27 cellular contexts compared by ENCODE assay signal in genomic region chr20:33772439-33772838, GRCh38. TPM values are rescaled to one million over a fixed set of nuclear protein-coding genes. Genes with fewer than 3 reads are reported as not detected.
DNase-seq lines count a peak whose midpoint lies in the region; ATAC-seq and TF ChIP-seq lines count a peak whose summit lies in the region.
"Had no signal": no experiment of that assay in that cellular context is flagged by ENCODE, and none has a peak within 500 bp of the region (broad histone marks: within the 10 kb centered on the region; RNA-seq: fewer than 3 reads in every experiment).

No MANE protein-coding gene starts in this region.

- peaks cover 12% of the 10 kb centered on the region; the same call in 1 of the 2 replicates for H3F3A ChIP-seq in SU-DHL-6 (ENCODE audit: insufficient read depth)

- ATAC-seq in CD4-positive, CD25-positive, alpha-beta regulatory T cell (ENCODE audit: low read depth in 2 of 2) = no peak
- ATAC-seq in HG03469 (IDR thresholded peaks at IDR 0.05; ENCODE audit: unreplicated experiment) (no peak), aorta (ENCODE audit: low FRiP score) (no peak)
- ATAC-seq: GM23338, HepG2 had no signal

- H3K27me3 ChIP-seq in CD4-positive, CD25-positive, alpha-beta regulatory T cell (ENCODE audit: control insufficient read depth, insufficient read depth, low read length) = no peaks in the 10 kb centered on the region
- H3K27me3 ChIP-seq in SU-DHL-6 (ENCODE audit: low read length) (no peaks in the 10 kb centered on the region), aorta (ENCODE audit: control insufficient read depth in 1 of 2, insufficient read depth in 2 of 2, low read length in 1 of 2) (no peaks in the 10 kb centered on the region)
- H3K27me3 ChIP-seq: BLaER1 treated with 17β-estradiol and CSF1 and Interleukin-3, amounts not matched to agents 10 nM and 100 nM; MG63 had no signal

- intact Hi-C loops in activated CD4-positive, alpha-beta T cell treated with anti-CD3 and anti-CD28 coated beads, Interleukin-2, amount 10 ng/mL, durations not matched to agents 24 days and 14 days (cut with micrococcal nuclease) = loop anchor here (2.0 to 5.0 kb wide), 2 partner anchors 40 to 85 kb away; partner anchors contain the start of gene E2F1
- intact Hi-C loops in dendritic cell treated with granulocyte-macrophage colony-stimulating factor and Interleukin-4, amounts not matched to agents 40 ng/mL and 50 ng/mL, for 4 days (cut with micrococcal nuclease) = no loop called here
- intact Hi-C loops in CD14-positive monocyte (cut with micrococcal nuclease) = no loop called here
- intact Hi-C loops in aorta (cut with DNase I) = no loop called here

- no peak overlapping the region for H3K4me2 ChIP-seq in SU-DHL-6 (ENCODE audit: low read depth, low read length, poor library complexity, severe bottlenecking)
- H3K4me2 ChIP-seq: BLaER1 treated with 17β-estradiol and CSF1 and Interleukin-3, amounts not matched to agents 10 nM and 100 nM; GM23338; PC-9 had no signal

- DNase-seq in activated CD4-positive, alpha-beta T cell treated with anti-CD3 and anti-CD28 coated beads, Interleukin-2, amount 10 ng/mL, durations not matched to agents 24 days and 14 days = no peak
- DNase-seq in activated CD4-positive, alpha-beta T cell treated with anti-CD3 and anti-CD28 coated beads, Interleukin-2, amount 50 U/mL, for 1 hour = no peak
- no peak for DNase-seq in CD4-positive, CD25-positive, alpha-beta regulatory T cell
- DNase-seq in CD14-positive monocyte (ENCODE audit: low spot score) = no peak
- no peak for DNase-seq in aorta
- DNase-seq: CD8-positive, alpha-beta memory T cell; DMS 273 treated with DMSO at 0.1 percent for 48 hours; DMS79; EL; GDM1; HCEC 1CT; KBM-7; MG63; NCI-H2029; NCI-H446; NCI-H524 treated with DMSO at 0.1 percent for 48 hours; NCI-H774; NK-92 treated with Interleukin-12 subunit alpha and Interleukin-12 subunit beta, amount 100 ng/mL, for 24 hours; PC-9; Right ventricle myocardium superior; SW 1271 had no signal

- TF ChIP-seq CTCF in SU-DHL-6 (IDR thresholded peaks at IDR 0.05; ENCODE audit: insufficient read depth, low read length, poor library complexity, severe bottlenecking) (no peak), CD14-positive monocyte (IDR thresholded peaks at IDR 0.05) (no peak)

- H4K20me1 ChIP-seq in SU-DHL-6 (ENCODE audit: low read depth, low read length) = no peaks in the 10 kb centered on the region
- H4K20me1 ChIP-seq: BLaER1 treated with 17β-estradiol and CSF1 and Interleukin-3, amounts not matched to agents 10 nM and 100 nM had no signal

- H3K27ac Mint-ChIP-seq in activated CD4-positive, alpha-beta T cell treated with anti-CD3 and anti-CD28 coated beads, Interleukin-2, amount 10 ng/mL, durations not matched to agents 24 days and 14 days = peak overlapping the region; percentile 17
- H3K27ac Mint-ChIP-seq in CD4-positive, CD25-positive, alpha-beta regulatory T cell = peak overlapping the region in 2 of 3 donors; percentile 6 to 55
- H3K27ac Mint-ChIP-seq in dendritic cell treated with granulocyte-macrophage colony-stimulating factor and Interleukin-4, amounts not matched to agents 40 ng/mL and 50 ng/mL, for 4 days = peak overlapping the region; percentile 43
- peak overlapping the region in 2 of 7 donors; percentile 34 to 40 for H3K27ac Mint-ChIP-seq in CD14-positive monocyte
- H3K27ac Mint-ChIP-seq: GM23338 had no signal

- no peaks in the 10 kb centered on the region for H3K9me3 Mint-ChIP-seq in activated CD4-positive, alpha-beta T cell treated with anti-CD3 and anti-CD28 coated beads, Interleukin-2, amount 10 ng/mL, durations not matched to agents 24 days and 14 days
- no peaks in the 10 kb centered on the region for H3K9me3 Mint-ChIP-seq in CD4-positive, CD25-positive, alpha-beta regulatory T cell
- no peaks in the 10 kb centered on the region for H3K9me3 Mint-ChIP-seq in dendritic cell treated with granulocyte-macrophage colony-stimulating factor and Interleukin-4, amounts not matched to agents 40 ng/mL and 50 ng/mL, for 4 days
- no peaks in the 10 kb centered on the region for H3K9me3 Mint-ChIP-seq in CD14-positive monocyte
- H3K9me3 Mint-ChIP-seq: CD8-positive, alpha-beta memory T cell; GM23338 had no signal

- whole genome bisulfite sequencing in aorta, 2 donors = 65 to 82% methylated on average over 3 of the region's 3 CpGs

- H3K36me3 Mint-ChIP-seq in activated CD4-positive, alpha-beta T cell treated with anti-CD3 and anti-CD28 coated beads, Interleukin-2, amount 10 ng/mL, durations not matched to agents 24 days and 14 days (ENCODE audit: low read depth) = peaks cover 12% of the 10 kb centered on the region
- peaks cover 32% of the 10 kb centered on the region for H3K36me3 Mint-ChIP-seq in CD4-positive, CD25-positive, alpha-beta regulatory T cell
- peaks cover 44% of the 10 kb centered on the region for H3K36me3 Mint-ChIP-seq in dendritic cell treated with granulocyte-macrophage colony-stimulating factor and Interleukin-4, amounts not matched to agents 40 ng/mL and 50 ng/mL, for 4 days (ENCODE audit: low read depth)
- H3K36me3 Mint-ChIP-seq in CD14-positive monocyte = peaks cover 35 to 50% of the 10 kb centered on the region in 2 donors

- H3K4me3 Mint-ChIP-seq in activated CD4-positive, alpha-beta T cell treated with anti-CD3 and anti-CD28 coated beads, Interleukin-2, amount 10 ng/mL, durations not matched to agents 24 days and 14 days = no peak overlapping the region
- H3K4me3 Mint-ChIP-seq in CD4-positive, CD25-positive, alpha-beta regulatory T cell = no peak overlapping the region
- no peak overlapping the region for H3K4me3 Mint-ChIP-seq in dendritic cell treated with granulocyte-macrophage colony-stimulating factor and Interleukin-4, amounts not matched to agents 40 ng/mL and 50 ng/mL, for 4 days
- H3K4me3 Mint-ChIP-seq in CD14-positive monocyte = no peak overlapping the region
- H3K4me3 Mint-ChIP-seq: CD8-positive, alpha-beta memory T cell; GM23338 had no signal

- no peak overlapping the region for H3K9ac ChIP-seq in SU-DHL-6 (ENCODE audit: low read length)
- H3K9ac ChIP-seq: BLaER1 treated with 17β-estradiol and CSF1 and Interleukin-3, amounts not matched to agents 10 nM and 100 nM had no signal

- no peaks in the 10 kb centered on the region for H3K4me1 ChIP-seq in CD4-positive, CD25-positive, alpha-beta regulatory T cell (ENCODE audit: control insufficient read depth, insufficient read depth, low read length, poor library complexity, severe bottlenecking)
- H3K4me1 ChIP-seq in aorta (ENCODE audit: control insufficient read depth in 1 of 2, insufficient read depth in 2 of 2, low read length in 2 of 2) = no peaks in the 10 kb centered on the region

- H3K79me2 ChIP-seq in SU-DHL-6 (ENCODE audit: insufficient read depth, low read length) = no peaks in the 10 kb centered on the region

- no peak overlapping the region for H3K27ac ChIP-seq in CD4-positive, CD25-positive, alpha-beta regulatory T cell (ENCODE audit: insufficient read depth, low read length, poor library complexity, severe bottlenecking)
- 0 out of 2 replicates have a peak overlapping the region, but pooled peaks have one; percentile 57 for H3K27ac ChIP-seq in SU-DHL-6 (ENCODE audit: low read depth, low read length)
- no peak overlapping the region for H3K27ac ChIP-seq in aorta (ENCODE audit: low read depth in 1 of 2, low read length in 2 of 2)
- H3K27ac ChIP-seq: BLaER1 treated with 17β-estradiol and CSF1 and Interleukin-3, amounts not matched to agents 10 nM and 100 nM; PC-9 had no signal

- H2AFZ ChIP-seq in SU-DHL-6 (ENCODE audit: low read depth, low read length, severe bottlenecking) = no peak overlapping the region
- H2AFZ ChIP-seq: GM23338, PC-9 had no signal

- H3K4me1 Mint-ChIP-seq in activated CD4-positive, alpha-beta T cell treated with anti-CD3 and anti-CD28 coated beads, Interleukin-2, amount 10 ng/mL, durations not matched to agents 24 days and 14 days = peaks cover 9% of the 10 kb centered on the region
- peaks cover 0 to 3% (median 0%) of the 10 kb centered on the region in 4 donors for H3K4me1 Mint-ChIP-seq in CD4-positive, CD25-positive, alpha-beta regulatory T cell
- peaks cover 14% of the 10 kb centered on the region for H3K4me1 Mint-ChIP-seq in dendritic cell treated with granulocyte-macrophage colony-stimulating factor and Interleukin-4, amounts not matched to agents 40 ng/mL and 50 ng/mL, for 4 days (ENCODE audit: low read depth)
- peaks cover 10% of the 10 kb centered on the region for H3K4me1 Mint-ChIP-seq in CD14-positive monocyte

- H3K36me3 ChIP-seq in CD4-positive, CD25-positive, alpha-beta regulatory T cell (ENCODE audit: control insufficient read depth, insufficient read depth, low read length) = peaks cover 6% of the 10 kb centered on the region
- H3K36me3 ChIP-seq in SU-DHL-6 (ENCODE audit: low read length) = no peaks in the 10 kb centered on the region
- peaks cover 0 to 2% of the 10 kb centered on the region in 2 donors for H3K36me3 ChIP-seq in aorta (ENCODE audit: control insufficient read depth in 1 of 2, insufficient read depth in 2 of 2, low read length in 1 of 2)
- H3K36me3 ChIP-seq: MG63 had no signal

- no peaks in the 10 kb centered on the region for H3K9me3 ChIP-seq in CD4-positive, CD25-positive, alpha-beta regulatory T cell (ENCODE audit: control insufficient read depth in 2 of 2, low read length in 2 of 2)
- no peaks in the 10 kb centered on the region for H3K9me3 ChIP-seq in SU-DHL-6 (ENCODE audit: insufficient read depth, low read length)
- no peaks in the 10 kb centered on the region for H3K9me3 ChIP-seq in aorta (ENCODE audit: control insufficient read depth, low read length)
- H3K9me3 ChIP-seq: BLaER1 treated with 17β-estradiol and CSF1 and Interleukin-3, amounts not matched to agents 10 nM and 100 nM; MG63 had no signal

- H3K27me3 Mint-ChIP-seq in activated CD4-positive, alpha-beta T cell treated with anti-CD3 and anti-CD28 coated beads, Interleukin-2, amount 10 ng/mL, durations not matched to agents 24 days and 14 days = no peaks in the 10 kb centered on the region
- no peaks in the 10 kb centered on the region for H3K27me3 Mint-ChIP-seq in CD4-positive, CD25-positive, alpha-beta regulatory T cell
- no peaks in the 10 kb centered on the region for H3K27me3 Mint-ChIP-seq in dendritic cell treated with granulocyte-macrophage colony-stimulating factor and Interleukin-4, amounts not matched to agents 40 ng/mL and 50 ng/mL, for 4 days
- H3K27me3 Mint-ChIP-seq in CD14-positive monocyte (ENCODE audit: low read depth in 3 of 3) = no peaks in the 10 kb centered on the region
- H3K27me3 Mint-ChIP-seq: CD8-positive, alpha-beta memory T cell had no signal

- H3K4me3 ChIP-seq in CD4-positive, CD25-positive, alpha-beta regulatory T cell (ENCODE audit: low read depth, low read length) = no peak overlapping the region
- H3K4me3 ChIP-seq in SU-DHL-6 (ENCODE audit: insufficient read depth, low read length, poor library complexity, severe bottlenecking) = no peak overlapping the region
- H3K4me3 ChIP-seq in aorta (ENCODE audit: low read length in 2 of 2) = no peak overlapping the region
- H3K4me3 ChIP-seq: BLaER1 treated with 17β-estradiol and CSF1 and Interleukin-3, amounts not matched to agents 10 nM and 100 nM; GM23338; MG63; PC-9 had no signal

- H3K9me2 ChIP-seq in SU-DHL-6 (replicated peaks; ENCODE audit: insufficient read depth, low read length) = no peaks in the 10 kb centered on the region

RNA-seq across cellular contexts. Expression of gene CHMP4B, which starts 38.7 kb away (rescaled TPM):
- total RNA-seq in activated CD4-positive, alpha-beta T cell treated with anti-CD3 and anti-CD28 coated beads, Interleukin-2, amount 10 ng/mL, durations not matched to agents 24 days and 14 days = 95.6 and 102 TPM in 2 replicates
- total RNA-seq in CD4-positive, CD25-positive, alpha-beta regulatory T cell = 49.0 TPM
- 1 to 10 TPM; 3.1 to 6.0 (median 4.2) TPM for polyA plus RNA-seq in CD4-positive, CD25-positive, alpha-beta regulatory T cell
- polyA plus RNA-seq in CD14-positive monocyte (10 to 100 TPM in 1 of 2 donors, 1 to 10 TPM in 1; 7.1 to 10.0 TPM), aorta (100 to 1,000 TPM; 149 to 194 TPM)
- 100 to 1,000 TPM in 1 of 2 donors, 10 to 100 TPM in 1; 96.6 to 107 TPM for total RNA-seq in aorta

RNA-seq across cellular contexts. Expression of gene ZNF341, which starts 40.6 kb away (rescaled TPM):
- total RNA-seq in activated CD4-positive, alpha-beta T cell treated with anti-CD3 and anti-CD28 coated beads, Interleukin-2, amount 10 ng/mL, durations not matched to agents 24 days and 14 days = 6.1 and 7.1 TPM in 2 replicates
- 4.6 TPM for total RNA-seq in CD4-positive, CD25-positive, alpha-beta regulatory T cell
- polyA plus RNA-seq in CD4-positive, CD25-positive, alpha-beta regulatory T cell = 1 to 10 TPM in 3 of 4 donors, under 1 TPM in 1; 0.89 to 2.0 (median 1.2) TPM
- polyA plus RNA-seq in CD14-positive monocyte (1 to 10 TPM; 1.1 to 2.3 TPM), aorta (1 to 10 TPM in 1 of 2 donors, under 1 TPM in 1; 0.50 to 4.1 TPM)
- 1 to 10 TPM; 2.1 to 3.1 TPM for total RNA-seq in aorta

RNA-seq across cellular contexts. Expression of gene PXMP4, which starts 52.3 kb away (rescaled TPM):
- 5.4 and 5.5 TPM in 2 replicates for total RNA-seq in activated CD4-positive, alpha-beta T cell treated with anti-CD3 and anti-CD28 coated beads, Interleukin-2, amount 10 ng/mL, durations not matched to agents 24 days and 14 days
- 5.3 TPM for total RNA-seq in CD4-positive, CD25-positive, alpha-beta regulatory T cell
- polyA plus RNA-seq in CD4-positive, CD25-positive, alpha-beta regulatory T cell = 10 to 100 TPM; 10.7 to 14.5 (median 11.8) TPM
- polyA plus RNA-seq in CD14-positive monocyte (10 to 100 TPM in 1 of 2 donors, 1 to 10 TPM in 1; 9.0 to 11.4 TPM), aorta (1 to 10 TPM; 1.5 to 4.9 TPM)
- total RNA-seq in aorta = 1 to 10 TPM; 4.4 to 7.5 TPM
- total RNA-seq: HepG2 had no signal
- polyA plus RNA-seq: HepG2 had no signal
